Comparison of ENCODE assay signal across 11 cellular contexts in genomic region chr5:157870837-157871834, GRCh38. TPM values are rescaled to one million over a fixed set of nuclear protein-coding genes. Genes with fewer than 3 reads are reported as not detected.
A peak's percentile ranks its signal among the peaks of the same experiment; 100 is the strongest.
DNase-seq lines count a peak whose midpoint lies in the region; ATAC-seq and TF ChIP-seq lines count a peak whose summit lies in the region.
"Had no signal": no experiment of that assay in that cellular context is flagged by ENCODE, and none has a peak within 500 bp of the region (broad histone marks: within the 10 kb centered on the region; RNA-seq: fewer than 3 reads in every experiment).

No MANE protein-coding gene starts in this region.

- H3K9me3 Mint-ChIP-seq in activated naive CD4-positive, alpha-beta T cell treated with anti-CD3 and anti-CD28 coated beads for 36 hours, result peaks cover 4% of the 10 kb centered on the region
- H3K9me3 Mint-ChIP-seq in activated naive CD4-positive, alpha-beta T cell treated with anti-CD3 and anti-CD28 coated beads, Interleukin-2, amount 10 ng/mL, durations not matched to agents 7 days and 5 days, result no peaks in the 10 kb centered on the region

- no peak for TF ChIP-seq CTCF in epithelial cell of esophagus (IDR thresholded peaks at IDR 0.05; ENCODE audit: insufficient read depth, low read depth, low read length, missing control alignments)

- no peak for DNase-seq in activated naive CD4-positive, alpha-beta T cell treated with anti-CD3 and anti-CD28 coated beads for 36 hours
- no peak for DNase-seq in activated naive CD4-positive, alpha-beta T cell treated with anti-CD3 and anti-CD28 coated beads, Interleukin-2, amount 10 ng/mL, durations not matched to agents 7 days and 5 days
- DNase-seq in NCI-H69 (lab: John Stamatoyannopoulos, UW), result peak; percentile 67
- peak; percentile 97 for DNase-seq in epithelial cell of esophagus (ENCODE audit: low read depth)
- no peak for DNase-seq in stimulated activated naive CD8-positive, alpha-beta T cell treated with anti-CD3 and anti-CD28 coated beads, Interleukin-15, Interleukin-2, amounts not matched to agents 100 U/mL and 50 U/mL, for 24 hours
- DNase-seq in T-helper 1 cell, result no peak
- no peak for DNase-seq in NCI-H82 treated with DMSO at 0.1 percent for 48 hours (lab: John Stamatoyannopoulos, UW; ENCODE audit: unreplicated experiment)
- DNase-seq: midbrain, MM.1S had no signal

- CTCF ChIA-PET in activated naive CD4-positive, alpha-beta T cell treated with anti-CD3 and anti-CD28 coated beads for 36 hours (lab: Charles Lee), result interaction anchor here (0.7 to 1.7 kb wide), 3 partner anchors 10 to 29 kb away, joined by 3 to 5 read pairs (median 3); no protein-coding TSS in a partner anchor
- CTCF ChIA-PET in activated naive CD4-positive, alpha-beta T cell treated with anti-CD3 and anti-CD28 coated beads, Interleukin-2, amount 10 ng/mL, durations not matched to agents 7 days and 5 days (lab: Charles Lee), result no interaction called here

- H3K27ac Mint-ChIP-seq in activated naive CD4-positive, alpha-beta T cell treated with anti-CD3 and anti-CD28 coated beads for 36 hours, result peak overlapping the region; percentile 32
- no peak overlapping the region for H3K27ac Mint-ChIP-seq in activated naive CD4-positive, alpha-beta T cell treated with anti-CD3 and anti-CD28 coated beads, Interleukin-2, amount 10 ng/mL, durations not matched to agents 7 days and 5 days

- no peak overlapping the region for H3K4me3 ChIP-seq in epithelial cell of esophagus (ENCODE audit: low read length)
- H3K4me3 ChIP-seq: coronary artery had no signal

- peaks cover 15% of the 10 kb centered on the region for H3K4me1 Mint-ChIP-seq in activated naive CD4-positive, alpha-beta T cell treated with anti-CD3 and anti-CD28 coated beads for 36 hours (ENCODE audit: low read depth)
- no peaks in the 10 kb centered on the region for H3K4me1 Mint-ChIP-seq in activated naive CD4-positive, alpha-beta T cell treated with anti-CD3 and anti-CD28 coated beads, Interleukin-2, amount 10 ng/mL, durations not matched to agents 7 days and 5 days

- H3K27me3 Mint-ChIP-seq in activated naive CD4-positive, alpha-beta T cell treated with anti-CD3 and anti-CD28 coated beads for 36 hours (ENCODE audit: low read depth), result no peaks in the 10 kb centered on the region
- no peaks in the 10 kb centered on the region for H3K27me3 Mint-ChIP-seq in activated naive CD4-positive, alpha-beta T cell treated with anti-CD3 and anti-CD28 coated beads, Interleukin-2, amount 10 ng/mL, durations not matched to agents 7 days and 5 days

- no peaks in the 10 kb centered on the region for H3K36me3 Mint-ChIP-seq in activated naive CD4-positive, alpha-beta T cell treated with anti-CD3 and anti-CD28 coated beads for 36 hours (ENCODE audit: low read depth)
- no peaks in the 10 kb centered on the region for H3K36me3 Mint-ChIP-seq in activated naive CD4-positive, alpha-beta T cell treated with anti-CD3 and anti-CD28 coated beads, Interleukin-2, amount 10 ng/mL, durations not matched to agents 7 days and 5 days

- no peak overlapping the region for H3K4me3 Mint-ChIP-seq in activated naive CD4-positive, alpha-beta T cell treated with anti-CD3 and anti-CD28 coated beads for 36 hours
- H3K4me3 Mint-ChIP-seq in activated naive CD4-positive, alpha-beta T cell treated with anti-CD3 and anti-CD28 coated beads, Interleukin-2, amount 10 ng/mL, durations not matched to agents 7 days and 5 days, result no peak overlapping the region

- peak; percentile 44 for ATAC-seq in stimulated activated naive CD8-positive, alpha-beta T cell treated with anti-CD3 and anti-CD28 coated beads, Interleukin-15, Interleukin-2, amounts not matched to agents 100 U/mL and 50 U/mL, for 24 hours
- ATAC-seq in GM21367 (IDR thresholded peaks at IDR 0.05; ENCODE audit: unreplicated experiment), result no peak

- intact Hi-C loops in activated naive CD4-positive, alpha-beta T cell treated with anti-CD3 and anti-CD28 coated beads for 36 hours (cut with micrococcal nuclease), result loop anchor here (1.0 to 2.0 kb wide), 2 partner anchors 12 to 20 kb away; partner anchors contain the start of gene CLINT1

RNA-seq across cellular contexts. Expression of gene CLINT1, which starts 12.2 kb away (rescaled TPM):
- total RNA-seq in activated naive CD4-positive, alpha-beta T cell treated with anti-CD3 and anti-CD28 coated beads for 36 hours, result 10 to 100 TPM; 31.0 to 32.7 TPM

Comparison
In these comparisons a context has a peak if more than half of its experiments do, and no peak if none do; other contexts are left out.
1. DNase-seq: peak in NCI-H69 (single experiment) and epithelial cell of esophagus (single experiment); none in activated naive CD4-positive, alpha-beta T cell treated with anti-CD3 and anti-CD28 coated beads for 36 hours (single experiment), activated naive CD4-positive, alpha-beta T cell treated with anti-CD3 and anti-CD28 coated beads, Interleukin-2, amount 10 ng/mL, durations not matched to agents 7 days and 5 days (single experiment), stimulated activated naive CD8-positive, alpha-beta T cell treated with anti-CD3 and anti-CD28 coated beads, Interleukin-15, Interleukin-2, amounts not matched to agents 100 U/mL and 50 U/mL, for 24 hours (single experiment), T-helper 1 cell (0 of 5) and NCI-H82 treated with DMSO at 0.1 percent for 48 hours (single experiment).